ENCODE assay signal across 17 cellular contexts in the genomic region with DNA sequence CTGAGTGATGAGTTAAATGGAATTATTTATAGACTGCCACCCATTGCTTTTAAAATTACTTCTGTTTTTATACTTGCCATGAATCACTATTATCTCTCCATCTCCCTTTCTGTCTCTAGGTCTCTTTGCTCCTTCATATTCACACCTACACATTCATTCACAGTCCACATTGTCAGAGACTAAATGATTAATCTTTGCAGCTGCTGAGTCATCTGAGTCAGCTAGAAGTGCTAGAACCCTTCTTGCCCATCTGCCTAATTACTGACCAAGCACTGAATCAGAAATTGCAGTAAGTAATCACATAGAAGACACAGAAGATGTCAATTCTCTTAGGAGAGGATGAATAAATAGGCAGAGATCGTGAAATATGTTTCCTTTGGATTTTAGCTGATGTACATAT. TPM values are rescaled to one million over a fixed set of nuclear protein-coding genes. Genes with fewer than 3 reads are reported as not detected.
DNase-seq lines count a peak whose midpoint lies in the region; ATAC-seq and TF ChIP-seq lines count a peak whose summit lies in the region.
"Had no signal": no experiment of that assay in that cellular context is flagged by ENCODE, and none has a peak within 500 bp of the region (broad histone marks: within the 10 kb centered on the region; RNA-seq: fewer than 3 reads in every experiment).

No MANE protein-coding gene starts in this region.

- H3K9me3 Mint-ChIP-seq in T-helper 2 cell treated with Interferon-gamma antibody and Interleukin-4, amounts not matched to agents 5 μg/mL and 100 μg/mL, for 36 hours: no peaks in the 10 kb centered on the region

- peak; percentile 2 for DNase-seq in COLO668 (lab: John Stamatoyannopoulos, UW; ENCODE audit: unreplicated experiment)
- peak; percentile 18 for DNase-seq in NCI-H460 (ENCODE audit: extremely low read depth, low read depth)
- DNase-seq in epithelial cell of proximal tubule (ENCODE audit: low read depth): peak; percentile 22
- DNase-seq in T-helper 2 cell treated with Interferon-gamma antibody and Interleukin-4, amounts not matched to agents 5 μg/mL and 100 μg/mL, for 36 hours (ENCODE audit: low spot score): no peak
- no peak for DNase-seq in activated CD4-positive, alpha-beta T cell treated with anti-CD3 and anti-CD28 coated beads for 4 hours
- DNase-seq: activated CD8-positive, alpha-beta memory T cell treated with anti-CD3 and anti-CD28 coated beads for 24 hours; Caco-2; effector CD4-positive, alpha-beta T cell; left ventricle myocardium superior; NCI-H510A; sigmoid colon had no signal

- no peaks in the 10 kb centered on the region for H3K27me3 Mint-ChIP-seq in T-helper 2 cell treated with Interferon-gamma antibody and Interleukin-4, amounts not matched to agents 5 μg/mL and 100 μg/mL, for 36 hours (ENCODE audit: low read depth)
- H3K27me3 Mint-ChIP-seq: central memory CD8-positive, alpha-beta T cell; IgD-negative memory B cell had no signal

- H3K36me3 Mint-ChIP-seq in T-helper 2 cell treated with Interferon-gamma antibody and Interleukin-4, amounts not matched to agents 5 μg/mL and 100 μg/mL, for 36 hours (ENCODE audit: low read depth): no peaks in the 10 kb centered on the region
- H3K36me3 Mint-ChIP-seq: IgD-negative memory B cell had no signal

- H3K4me1 Mint-ChIP-seq in T-helper 2 cell treated with Interferon-gamma antibody and Interleukin-4, amounts not matched to agents 5 μg/mL and 100 μg/mL, for 36 hours (ENCODE audit: low read depth): no peaks in the 10 kb centered on the region
- H3K4me1 Mint-ChIP-seq: central memory CD8-positive, alpha-beta T cell; IgD-negative memory B cell had no signal

- H3K27ac Mint-ChIP-seq in T-helper 2 cell treated with Interferon-gamma antibody and Interleukin-4, amounts not matched to agents 5 μg/mL and 100 μg/mL, for 36 hours: no peak overlapping the region
- H3K27ac Mint-ChIP-seq: IgD-negative memory B cell had no signal

- H3K4me3 ChIP-seq in epithelial cell of proximal tubule (ENCODE audit: low read depth, low read length): no peak overlapping the region
- H3K4me3 ChIP-seq: sigmoid colon had no signal

- ATAC-seq in GM18870 (IDR thresholded peaks at IDR 0.05; ENCODE audit: unreplicated experiment) (peak; percentile 64), HG03095 (IDR thresholded peaks at IDR 0.05; ENCODE audit: unreplicated experiment) (no peak), HG03565 (IDR thresholded peaks at IDR 0.05; ENCODE audit: unreplicated experiment) (no peak)
- ATAC-seq: left ventricle myocardium superior had no signal

- H3K4me3 Mint-ChIP-seq in T-helper 2 cell treated with Interferon-gamma antibody and Interleukin-4, amounts not matched to agents 5 μg/mL and 100 μg/mL, for 36 hours: no peak overlapping the region
- H3K4me3 Mint-ChIP-seq: central memory CD8-positive, alpha-beta T cell; IgD-negative memory B cell had no signal

- TF ChIP-seq CTCF in epithelial cell of proximal tubule (conservative IDR thresholded peaks at IDR 0.05; ENCODE audit: low read depth, low read length): no peak

RNA-seq across cellular contexts. Expression of gene RPS6KA6, which starts 31.6 kb away (rescaled TPM):
- total RNA-seq in NCI-H460 (2014; rRNA removed; shearing (Covaris generic)): 3.3 and 4.0 TPM in 2 replicates
- 1.1 and 5.1 TPM in 2 replicates for polyA plus RNA-seq in NCI-H460 (2014; cell fraction: nucleus; rRNA removed)
- total RNA-seq in epithelial cell of proximal tubule: 0.58 and 1.5 TPM in 2 replicates
- total RNA-seq: RPMI7951 had no signal

Comparison
In these comparisons a context has a peak if more than half of its experiments do, and no peak if none do; other contexts are left out.
1. DNase-seq: peak in COLO668 (single experiment), NCI-H460 (single experiment) and epithelial cell of proximal tubule (single experiment); none in T-helper 2 cell treated with Interferon-gamma antibody and Interleukin-4, amounts not matched to agents 5 μg/mL and 100 μg/mL, for 36 hours (single experiment) and activated CD4-positive, alpha-beta T cell treated with anti-CD3 and anti-CD28 coated beads for 4 hours (0 of 2).